ENCODE assay signal across 22 cellular contexts in genomic region chr10:9076066-9076465, GRCh38.
"Had no signal": no experiment of that assay in that cellular context is flagged by ENCODE, and none has a peak within 500 bp of the region (broad histone marks: within the 10 kb centered on the region; RNA-seq: fewer than 3 reads in every experiment).

No MANE protein-coding gene starts in this region.

- H3K4me1 Mint-ChIP-seq: brain; central memory CD8-positive, alpha-beta T cell had no signal

- H3K4me3 Mint-ChIP-seq: activated naive CD4-positive, alpha-beta T cell treated with anti-CD3 and anti-CD28 coated beads for 36 hours; activated T-helper 1 cell treated with anti-CD3 and anti-CD28 coated beads, Interleukin-12 subunit alpha, Interleukin-12 subunit beta, Interleukin-2, Interleukin-4 antibody, amounts not matched to agents 30 ng/mL and 10 ng/mL and 1 ng/mL, durations not matched to agents 14 hours and 24 hours and 36 hours; brain; central memory CD8-positive, alpha-beta T cell had no signal

- H3K27ac Mint-ChIP-seq: activated naive CD4-positive, alpha-beta T cell treated with anti-CD3 and anti-CD28 coated beads for 36 hours; activated T-helper 1 cell treated with anti-CD3 and anti-CD28 coated beads, Interleukin-12 subunit alpha, Interleukin-12 subunit beta, Interleukin-2, Interleukin-4 antibody, amounts not matched to agents 30 ng/mL and 10 ng/mL and 1 ng/mL, durations not matched to agents 14 hours and 24 hours and 36 hours; brain had no signal

- ATAC-seq: HepG2, Panc1, SK-N-SH treated with all-trans-retinoic acid at 6 μM for 48 hours had no signal

- DNase-seq: activated CD4-positive, alpha-beta T cell treated with anti-CD3 and anti-CD28 coated beads for 1 hour; activated CD8-positive, alpha-beta memory T cell treated with anti-CD3 and anti-CD28 coated beads for 24 hours; activated gamma-delta T cell; activated naive CD4-positive, alpha-beta T cell treated with anti-CD3 and anti-CD28 coated beads for 36 hours; amygdala; NCI-H1092; NCI-H1417; NCI-H1930; NCI-H2171; NCI-H226; NCI-H526; NCI-H774; Right ventricle myocardium superior; RPMI8226; SJCRH30; SW 1271 had no signal

- H3K36me3 Mint-ChIP-seq: brain had no signal

- H3K9me3 Mint-ChIP-seq: activated T-helper 1 cell treated with anti-CD3 and anti-CD28 coated beads, Interleukin-12 subunit alpha, Interleukin-12 subunit beta, Interleukin-2, Interleukin-4 antibody, amounts not matched to agents 30 ng/mL and 10 ng/mL and 1 ng/mL, durations not matched to agents 14 hours and 24 hours and 36 hours; central memory CD8-positive, alpha-beta T cell had no signal
